Comparison of ENCODE assay signal across 1 cellular context in genomic region chr11:57604289-57605010, GRCh38.
TF ChIP-seq lines count a peak whose summit lies in the region.

No MANE protein-coding gene starts in this region.

TF ChIP-seq in GM23338, 12 proteins besides CTCF, POLR2A, EP300 and RAD21:
- TF ChIP-seq ZNF462 (CRISPR knock-in tag; IDR thresholded peaks at IDR 0.05) (no peak), EZH2phosphoT487 (IDR thresholded peaks at IDR 0.05; ENCODE audit: unreplicated experiment) (no peak), CREB1 (CRISPR knock-in tag; IDR thresholded peaks at IDR 0.05; ENCODE audit: low read depth) (no peak), POLR2AphosphoS5 (IDR thresholded peaks at IDR 0.05; ENCODE audit: low read depth) (no peak), JUNB (IDR thresholded peaks at IDR 0.05; ENCODE audit: unreplicated experiment) (no peak), NANOG (IDR thresholded peaks at IDR 0.05; ENCODE audit: borderline replicate concordance) (no peak), ZNF114 (CRISPR knock-in tag; IDR thresholded peaks at IDR 0.05) (no peak), ETS1 (IDR thresholded peaks at IDR 0.05) (no peak), EZH2 (IDR thresholded peaks at IDR 0.05; ENCODE audit: low read depth, unreplicated experiment) (no peak), REST (IDR thresholded peaks at IDR 0.05; ENCODE audit: unreplicated experiment) (no peak), ZNF331 (CRISPR knock-in tag; IDR thresholded peaks at IDR 0.05; ENCODE audit: low read depth) (no peak), STAT1 (IDR thresholded peaks at IDR 0.05; ENCODE audit: unreplicated experiment) (no peak)
